In the genomic region with DNA sequence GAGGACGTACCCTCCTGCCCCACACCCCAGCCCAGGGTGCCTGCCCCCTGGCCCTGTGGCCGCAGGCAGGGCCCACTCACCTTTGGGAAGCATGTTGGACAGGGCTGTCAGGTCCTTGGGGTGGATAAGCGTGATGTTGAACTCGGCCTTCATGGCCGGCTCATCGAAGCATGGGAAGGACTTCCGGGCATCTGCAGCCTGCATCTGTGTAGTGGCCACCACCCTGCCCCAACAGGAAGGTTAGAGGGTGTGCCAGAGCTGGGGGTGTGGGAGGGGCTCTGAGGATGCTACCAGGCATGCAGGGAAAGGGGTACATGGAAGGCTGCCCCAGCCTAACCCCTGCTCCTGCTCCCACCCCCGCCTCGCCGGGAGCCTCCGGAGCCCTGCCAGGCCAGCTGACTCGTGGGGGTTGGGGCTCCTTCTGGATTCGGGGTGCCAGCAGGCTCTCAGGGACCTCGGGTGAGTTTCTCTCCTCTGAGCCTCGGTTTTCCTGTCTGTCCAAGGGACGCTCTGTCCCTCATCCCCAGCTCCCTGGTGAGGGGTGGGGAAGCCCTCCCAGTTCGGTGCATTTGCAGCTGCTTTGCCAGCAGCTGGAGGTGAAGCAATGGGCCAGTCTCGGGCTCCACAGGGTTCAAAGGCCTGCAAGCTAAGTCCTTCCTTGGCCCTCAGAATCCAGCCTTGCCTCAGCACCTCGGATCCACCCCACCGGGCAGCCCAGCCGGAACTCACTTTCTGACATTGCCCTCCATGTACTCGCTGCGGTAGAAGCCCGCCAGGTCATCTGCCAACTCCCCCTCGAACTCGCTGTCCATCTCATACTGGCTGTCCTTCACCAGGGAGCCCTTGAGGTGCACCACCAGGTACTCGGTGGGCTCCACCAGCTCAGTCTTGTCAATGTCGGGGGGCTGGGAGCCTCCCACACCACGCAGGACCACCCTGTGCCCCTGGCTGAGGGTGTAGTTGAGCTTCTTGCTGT, we compare ENCODE assay signal across 15 cellular contexts. TPM values are rescaled to one million over a fixed set of nuclear protein-coding genes. Genes with fewer than 3 reads are reported as not detected.
"Had no signal": no experiment of that assay in that cellular context is flagged by ENCODE, and none has a peak within 500 bp of the region (broad histone marks: within the 10 kb centered on the region; RNA-seq: fewer than 3 reads in every experiment).

No MANE protein-coding gene starts in this region.

- DNase-seq: activated CD4-positive, alpha-beta T cell treated with anti-CD3 and anti-CD28 coated beads, Interleukin-2, amount 10 ng/mL, durations not matched to agents 7 days and 5 days; activated CD8-positive, alpha-beta memory T cell treated with anti-CD3 and anti-CD28 coated beads for 24 hours; mammary epithelial cell; nucleus accumbens had no signal

- H3K9me3 Mint-ChIP-seq: activated CD4-positive, alpha-beta T cell treated with anti-CD3 and anti-CD28 coated beads, Interleukin-2, amount 10 ng/mL, durations not matched to agents 7 days and 5 days; activated T-helper 1 cell treated with anti-CD3 and anti-CD28 coated beads, Interleukin-12 subunit alpha, Interleukin-12 subunit beta, Interleukin-2, Interleukin-4 antibody, amounts not matched to agents 30 ng/mL and 10 ng/mL and 1 ng/mL, durations not matched to agents 14 hours and 24 hours and 36 hours; natural killer cell treated with Interleukin-12 subunit alpha and Interleukin-12 subunit beta and Interleukin-15 and Interleukin-18, amount 100 ng/mL, for 72 hours; T-helper 2 cell treated with Interferon-gamma antibody and Interleukin-4, amounts not matched to agents 5 μg/mL and 100 μg/mL, for 36 hours had no signal

- ATAC-seq: natural killer cell treated with Interleukin-12 subunit alpha and Interleukin-12 subunit beta and Interleukin-15 and Interleukin-18, amount 100 ng/mL, for 72 hours; right cardiac atrium had no signal

- H3K27ac ChIP-seq: ascending aorta, cardiac muscle cell, esophagus muscularis mucosa, thoracic aorta had no signal

- H3K36me3 ChIP-seq: ascending aorta, cardiac muscle cell, thoracic aorta had no signal

- FAIRE-seq: endometrium had no signal

- H3K4me3 Mint-ChIP-seq: activated CD4-positive, alpha-beta T cell treated with anti-CD3 and anti-CD28 coated beads, Interleukin-2, amount 10 ng/mL, durations not matched to agents 7 days and 5 days; activated T-helper 1 cell treated with anti-CD3 and anti-CD28 coated beads, Interleukin-12 subunit alpha, Interleukin-12 subunit beta, Interleukin-2, Interleukin-4 antibody, amounts not matched to agents 30 ng/mL and 10 ng/mL and 1 ng/mL, durations not matched to agents 14 hours and 24 hours and 36 hours; natural killer cell treated with Interleukin-12 subunit alpha and Interleukin-12 subunit beta and Interleukin-15 and Interleukin-18, amount 100 ng/mL, for 72 hours; T-helper 2 cell treated with Interferon-gamma antibody and Interleukin-4, amounts not matched to agents 5 μg/mL and 100 μg/mL, for 36 hours had no signal

- H3K36me3 Mint-ChIP-seq: natural killer cell treated with Interleukin-12 subunit alpha and Interleukin-12 subunit beta and Interleukin-15 and Interleukin-18, amount 100 ng/mL, for 72 hours had no signal

- H3K27me3 ChIP-seq: ascending aorta, cardiac muscle cell had no signal

- H3K9me3 ChIP-seq: ascending aorta, esophagus muscularis mucosa, prostate gland, thoracic aorta had no signal

- H3K27ac Mint-ChIP-seq: activated CD4-positive, alpha-beta T cell treated with anti-CD3 and anti-CD28 coated beads, Interleukin-2, amount 10 ng/mL, durations not matched to agents 7 days and 5 days; activated T-helper 1 cell treated with anti-CD3 and anti-CD28 coated beads, Interleukin-12 subunit alpha, Interleukin-12 subunit beta, Interleukin-2, Interleukin-4 antibody, amounts not matched to agents 30 ng/mL and 10 ng/mL and 1 ng/mL, durations not matched to agents 14 hours and 24 hours and 36 hours; natural killer cell treated with Interleukin-12 subunit alpha and Interleukin-12 subunit beta and Interleukin-15 and Interleukin-18, amount 100 ng/mL, for 72 hours; T-helper 2 cell treated with Interferon-gamma antibody and Interleukin-4, amounts not matched to agents 5 μg/mL and 100 μg/mL, for 36 hours had no signal

- H3K4me3 ChIP-seq: ascending aorta, cardiac muscle cell, esophagus muscularis mucosa, prostate gland, thoracic aorta had no signal

RNA-seq across cellular contexts. Expression of gene MESP2, which starts 29.4 kb away (rescaled TPM):
- total RNA-seq: activated CD4-positive, alpha-beta T cell treated with anti-CD3 and anti-CD28 coated beads, Interleukin-2, amount 10 ng/mL, durations not matched to agents 7 days and 5 days; ascending aorta; esophagus muscularis mucosa; natural killer cell treated with Interleukin-12 subunit alpha and Interleukin-12 subunit beta and Interleukin-15 and Interleukin-18, amount 100 ng/mL, for 72 hours; urinary bladder had no signal

RNA-seq across cellular contexts. Expression of gene MESP1, which starts 54.5 kb away (rescaled TPM):
- total RNA-seq: urinary bladder had no signal
- polyA plus RNA-seq: mammary epithelial cell had no signal
